ENCODE assay signal across 10 cellular contexts in genomic region chr15:88636654-88637053, GRCh38. TPM values are rescaled to one million over a fixed set of nuclear protein-coding genes. Genes with fewer than 3 reads are reported as not detected.
DNase-seq lines count a peak whose midpoint lies in the region; ATAC-seq and TF ChIP-seq lines count a peak whose summit lies in the region.
"Had no signal": no experiment of that assay in that cellular context is flagged by ENCODE, and none has a peak within 500 bp of the region (broad histone marks: within the 10 kb centered on the region; RNA-seq: fewer than 3 reads in every experiment).

No MANE protein-coding gene starts in this region.

- H3K36me3 ChIP-seq in spleen = peaks cover 0 to 30% (median 5%) of the 10 kb centered on the region in 6 donors

- H3K4me1 ChIP-seq in spleen = peaks cover 38 to 97% (median 90%) of the 10 kb centered on the region in 6 donors

- H3K27me3 ChIP-seq in spleen (replicated peaks in 1 of 7) = no peaks in the 10 kb centered on the region
- H3K27me3 ChIP-seq: SJSA1 had no signal

- intact Hi-C loops in spleen (cut with DNase I; ENCODE audit: low total_unique reads) = no loop called here

- TF ChIP-seq CTCF in GM12865 (IDR thresholded peaks at IDR 0.05; ENCODE audit: insufficient read depth, low read depth, low read length, missing control alignments) = no peak
- no peak for TF ChIP-seq CTCF in spleen (IDR thresholded peaks at IDR 0.05 in 8 of 11, conservative IDR thresholded peaks at IDR 0.05 in 3 of 11)

- TF ChIP-seq POLR2A in spleen (IDR thresholded peaks at IDR 0.05) = no peak

- ATAC-seq in GM18873 (IDR thresholded peaks at IDR 0.05; ENCODE audit: low FRiP score, unreplicated experiment) = no peak

- WGBS in spleen, 5 donors = 67 to 74% (median 68%) methylated on average over 5 of the region's 5 CpGs

- H3K4me3 ChIP-seq in GM12865 (ENCODE audit: low read depth, low read length) (peak overlapping the region; percentile 63), spleen (peak overlapping the region in 4 of 8 donors; percentile 11 to 76 (median 14))
- H3K4me3 ChIP-seq: lung, SJSA1 had no signal

- no peaks in the 10 kb centered on the region for H3K9me3 ChIP-seq in spleen
- H3K9me3 ChIP-seq: SJSA1 had no signal

- peak overlapping the region; percentile 97 for H3K27ac ChIP-seq in epithelial cell of prostate
- H3K27ac ChIP-seq in spleen = peak overlapping the region; percentile 93 to 99 (median 96)
- H3K27ac ChIP-seq: SJSA1 had no signal

- DNase-seq in GM12865 (ENCODE audit: low read depth) (no peak), RPMI7951 (ENCODE audit: low read depth) (peak; percentile 50), epithelial cell of prostate (ENCODE audit: low read depth, low spot score) (no peak), spleen (peak; percentile 69), A172 (ENCODE audit: low spot score) (no peak)
- DNase-seq in central memory CD4-positive, alpha-beta T cell = no peak
- DNase-seq: NCI-H2081 had no signal

RNA-seq across cellular contexts. Expression of gene ISG20, which starts 2.2 kb away (rescaled TPM):
- 7.8 and 8.3 TPM in 2 replicates for total RNA-seq in RPMI7951 (2014; rRNA removed; shearing (Covaris generic))
- total RNA-seq in spleen = 100 to 1,000 TPM in 5 of 7 donors, 10 to 100 TPM in 2; 70.5 to 171 (median 127) TPM
- 100 to 1,000 TPM; 142 to 365 (median 198) TPM for polyA plus RNA-seq in spleen
- total RNA-seq in A172 (2014; rRNA removed; shearing (Covaris generic)) = 3.8 and 7.7 TPM in 2 replicates

RNA-seq across cellular contexts. Expression of gene AEN, which starts 15.5 kb away (rescaled TPM):
- 11.3 and 15.6 TPM in 2 replicates for total RNA-seq in RPMI7951 (2014; rRNA removed; shearing (Covaris generic))
- total RNA-seq in spleen = 10 to 100 TPM; 20.3 to 40.3 (median 29.5) TPM
- polyA plus RNA-seq in spleen = 10 to 100 TPM; 12.9 to 18.6 (median 14.6) TPM
- total RNA-seq in A172 (2014; rRNA removed; shearing (Covaris generic)) = 32.7 and 37.0 TPM in 2 replicates

Comparison
In these comparisons a context has a peak if more than half of its experiments do, and no peak if none do; other contexts are left out.
1. DNase-seq: peak in RPMI7951 (single experiment) and spleen (single experiment); none in GM12865 (single experiment), epithelial cell of prostate (single experiment), central memory CD4-positive, alpha-beta T cell (single experiment) and A172 (single experiment).